In genomic region chr12:541676-542289, GRCh38 we compare ENCODE assay signal across 17 cellular contexts.
DNase-seq lines count a peak whose midpoint lies in the region; ATAC-seq and TF ChIP-seq lines count a peak whose summit lies in the region.
"Had no signal": no experiment of that assay in that cellular context is flagged by ENCODE, and none has a peak within 500 bp of the region (broad histone marks: within the 10 kb centered on the region; RNA-seq: fewer than 3 reads in every experiment).

No MANE protein-coding gene starts in this region.

- no peak for TF ChIP-seq POLR2A in breast epithelium (IDR thresholded peaks at IDR 0.05)

- no peak overlapping the region for H3K4me3 ChIP-seq in breast epithelium
- H3K4me3 ChIP-seq in aorta (ENCODE audit: low read length in 2 of 2): no peak overlapping the region
- H3K4me3 ChIP-seq in psoas muscle: no peak overlapping the region
- H3K4me3 ChIP-seq: A549, right lobe of liver had no signal

- H3K27me3 Mint-ChIP-seq in nephron progenitor cell (ENCODE audit: low read depth, poor library complexity): peaks cover 13% of the 10 kb centered on the region
- peaks cover 18% of the 10 kb centered on the region for H3K27me3 Mint-ChIP-seq in osteocyte (ENCODE audit: unreplicated experiment)

- H3K4me1 ChIP-seq in breast epithelium (no peaks in the 10 kb centered on the region), foreskin keratinocyte (peaks cover 21% of the 10 kb centered on the region), aorta (ENCODE audit: control insufficient read depth in 1 of 2, insufficient read depth in 2 of 2, low read length in 2 of 2) (peaks cover 0 to 10% of the 10 kb centered on the region in 2 donors), psoas muscle (peaks cover 2% of the 10 kb centered on the region)

- peaks cover 49% of the 10 kb centered on the region for H3K4me1 Mint-ChIP-seq in nephron progenitor cell
- H3K4me1 Mint-ChIP-seq in osteocyte (ENCODE audit: unreplicated experiment): peaks cover 3% of the 10 kb centered on the region

- H3K27ac Mint-ChIP-seq in nephron progenitor cell: peak overlapping the region; percentile 92
- H3K27ac Mint-ChIP-seq in osteocyte (ENCODE audit: unreplicated experiment): no peak overlapping the region
- H3K27ac Mint-ChIP-seq: activated naive CD8-positive, alpha-beta T cell treated with anti-CD3 and anti-CD28 coated beads for 36 hours had no signal

- peak; percentile 57 to 72 for DNase-seq in T47D (ENCODE audit: low read depth in 1 of 2, low spot score in 1 of 2)
- DNase-seq in breast epithelium (ENCODE audit: low spot score in 2 of 2): no peak
- DNase-seq in foreskin keratinocyte: peak in 1 of 2 donors; percentile 40
- DNase-seq in nephron progenitor cell: no peak
- DNase-seq in aorta: peak; percentile 47 to 50
- DNase-seq in NCI-H345 (lab: John Stamatoyannopoulos, UW): no peak
- no peak for DNase-seq in psoas muscle
- no peak for DNase-seq in osteocyte (ENCODE audit: extremely low spot score, unreplicated experiment)
- DNase-seq: activated naive CD8-positive, alpha-beta T cell treated with anti-CD3 and anti-CD28 coated beads for 36 hours; effector CD8-positive, alpha-beta T cell; GOT3; mammary epithelial cell; NCI-H1048; NCI-H446 treated with DMSO at 0.1 percent for 48 hours; right lobe of liver; SHP77 treated with DMSO at 0.1 percent for 48 hours had no signal

- in situ Hi-C loops in T47D (cut with HindIII; ENCODE audit: low pct_unique_long_range_greater_than_20kb, low sequenced_read_pairs): no loop called here

- intact Hi-C loops in breast epithelium (cut with DNase I; ENCODE audit: low total_unique reads) (loop anchor here (10.0 kb wide), 1 partner anchor 87 kb away; the partner anchor contains the start of gene B4GALNT3), aorta (cut with DNase I) (no loop called here), psoas muscle (cut with DNase I) (no loop called here)

- H3K36me3 Mint-ChIP-seq in nephron progenitor cell (ENCODE audit: low read depth): no peaks in the 10 kb centered on the region
- H3K36me3 Mint-ChIP-seq in osteocyte (ENCODE audit: unreplicated experiment): no peaks in the 10 kb centered on the region
- H3K36me3 Mint-ChIP-seq: activated naive CD8-positive, alpha-beta T cell treated with anti-CD3 and anti-CD28 coated beads for 36 hours had no signal

- H3K9me3 Mint-ChIP-seq in nephron progenitor cell (no peaks in the 10 kb centered on the region), osteocyte (ENCODE audit: unreplicated experiment) (no peaks in the 10 kb centered on the region)
- H3K9me3 Mint-ChIP-seq: activated naive CD8-positive, alpha-beta T cell treated with anti-CD3 and anti-CD28 coated beads for 36 hours had no signal

- H3K4me3 Mint-ChIP-seq in nephron progenitor cell: peak overlapping the region; percentile 41
- no peak overlapping the region for H3K4me3 Mint-ChIP-seq in osteocyte (ENCODE audit: unreplicated experiment)
- H3K4me3 Mint-ChIP-seq: activated naive CD8-positive, alpha-beta T cell treated with anti-CD3 and anti-CD28 coated beads for 36 hours had no signal

- peak; percentile 37 for ATAC-seq in foreskin keratinocyte
- no peak for ATAC-seq in aorta (ENCODE audit: low FRiP score)
- ATAC-seq in psoas muscle: no peak
- ATAC-seq: A549, right lobe of liver had no signal

- H3K27me3 ChIP-seq in breast epithelium (no peaks in the 10 kb centered on the region), foreskin keratinocyte (no peaks in the 10 kb centered on the region), aorta (ENCODE audit: control insufficient read depth in 1 of 2, insufficient read depth in 2 of 2, low read length in 1 of 2) (no peaks in the 10 kb centered on the region), psoas muscle (ENCODE audit: insufficient read depth in 3 of 3, low read length in 2 of 3) (peaks cover 0 to 4% (median 0%) of the 10 kb centered on the region in 3 donors)

- no peaks in the 10 kb centered on the region for H3K36me3 ChIP-seq in breast epithelium
- H3K36me3 ChIP-seq in aorta (ENCODE audit: control insufficient read depth in 1 of 2, insufficient read depth in 2 of 2, low read length in 1 of 2): no peaks in the 10 kb centered on the region
- no peaks in the 10 kb centered on the region for H3K36me3 ChIP-seq in psoas muscle (ENCODE audit: insufficient read depth in 1 of 2, low read depth in 1 of 2)
- H3K36me3 ChIP-seq: right lobe of liver had no signal

- H3K27ac ChIP-seq in breast epithelium (no peak overlapping the region), foreskin keratinocyte (peak overlapping the region; percentile 84), aorta (ENCODE audit: low read depth in 1 of 2, low read length in 2 of 2) (peak overlapping the region in 1 of 2 donors; percentile 16), psoas muscle (no peak overlapping the region)
- H3K27ac ChIP-seq: right lobe of liver had no signal

- H3K9me3 ChIP-seq in breast epithelium: no peaks in the 10 kb centered on the region
- H3K9me3 ChIP-seq in aorta (ENCODE audit: control insufficient read depth, low read length): no peaks in the 10 kb centered on the region
- no peaks in the 10 kb centered on the region for H3K9me3 ChIP-seq in psoas muscle
- H3K9me3 ChIP-seq: A549, right lobe of liver had no signal

- no peak for TF ChIP-seq CTCF in breast epithelium (IDR thresholded peaks at IDR 0.05)
- TF ChIP-seq CTCF in foreskin keratinocyte (conservative IDR thresholded peaks at IDR 0.05): peak; percentile 17
- no peak for TF ChIP-seq CTCF in nephron progenitor cell (IDR thresholded peaks at IDR 0.05)
- TF ChIP-seq CTCF in psoas muscle (IDR thresholded peaks at IDR 0.05): no peak
- no peak for TF ChIP-seq CTCF in osteocyte (IDR thresholded peaks at IDR 0.05)

- WGBS in aorta, 2 donors: 24 to 30% methylated on average over 7 to 8 of the region's 8 CpGs
- WGBS in psoas muscle, 3 donors: 59 to 89% (median 75%) methylated on average over 6 to 7 of the region's 8 CpGs

Comparison
In these comparisons a context has a peak if more than half of its experiments do, and no peak if none do; other contexts are left out.
1. DNase-seq: peak in T47D (2 of 2) and aorta (2 of 2); none in breast epithelium (0 of 2), nephron progenitor cell (single experiment), NCI-H345 (single experiment), psoas muscle (0 of 2) and osteocyte (single experiment).